5 cellular contexts compared by ENCODE assay signal in genomic region chr2:152325126-152325525, GRCh38. TPM values are rescaled to one million over a fixed set of nuclear protein-coding genes. Genes with fewer than 3 reads are reported as not detected.
DNase-seq lines count a peak whose midpoint lies in the region.

No MANE protein-coding gene starts in this region.

- peak; percentile 38 for DNase-seq in ELR (ENCODE audit: low read depth)
- DNase-seq in M059J (ENCODE audit: low read depth): peak; percentile 50
- DNase-seq in RPMI7951 (ENCODE audit: low read depth): peak; percentile 55
- peak; percentile 17 for DNase-seq in amniotic epithelial cell (ENCODE audit: low read depth)
- peak; percentile 33 for DNase-seq in iris pigment epithelial cell (ENCODE audit: low read depth)

RNA-seq across cellular contexts. Expression of gene FMNL2, which starts 9.8 kb away (rescaled TPM):
- 6.5 and 13.2 TPM in 2 replicates for total RNA-seq in M059J (2014; rRNA removed; shearing (Covaris generic))
- total RNA-seq in RPMI7951 (2014; rRNA removed; shearing (Covaris generic)): 41.3 and 51.7 TPM in 2 replicates

Comparison
In these comparisons a context has a peak if more than half of its experiments do, and no peak if none do; other contexts are left out.
1. Peak in every context shown above with its lines: DNase-seq.